Comparison of ENCODE assay signal across 2 cellular contexts in genomic region chr16:680625-680945, GRCh38.
TF ChIP-seq lines count a peak whose summit lies in the region.

No MANE protein-coding gene starts in this region.

TF ChIP-seq in SK-N-SH, 30 proteins besides CTCF, POLR2A, EP300 and RAD21:
- TF ChIP-seq REST (IDR thresholded peaks at IDR 0.05; ENCODE audit: low read depth, low read length) (no peak), TCF12 (IDR thresholded peaks at IDR 0.05) (no peak), MXI1 (IDR thresholded peaks at IDR 0.05; ENCODE audit: low read depth, low read length) (no peak), SMC3 (IDR thresholded peaks at IDR 0.05; ENCODE audit: low read depth, low read length) (no peak), NRF1 (IDR thresholded peaks at IDR 0.05; ENCODE audit: low read depth, low read length) (no peak)

TF ChIP-seq in SK-N-SH treated with all-trans-retinoic acid at 6 μM for 48 hours, 23 proteins besides CTCF, POLR2A, EP300 and RAD21:
- no peak for TF ChIP-seq CSDC2 (CRISPR knock-in tag; IDR thresholded peaks at IDR 0.05)
- TF ChIP-seq CREB5 (CRISPR knock-in tag; IDR thresholded peaks at IDR 0.05; ENCODE audit: low read depth): no peak
- no peak for TF ChIP-seq PPARA (CRISPR knock-in tag; IDR thresholded peaks at IDR 0.05; ENCODE audit: borderline replicate concordance)
- TF ChIP-seq TOX (CRISPR knock-in tag; IDR thresholded peaks at IDR 0.05; ENCODE audit: borderline replicate concordance): no peak
- TF ChIP-seq TSHZ2 (CRISPR knock-in tag; IDR thresholded peaks at IDR 0.05): no peak
- no peak for TF ChIP-seq ESRRG (CRISPR knock-in tag; IDR thresholded peaks at IDR 0.05)
- no peak for TF ChIP-seq ZNF70 (CRISPR knock-in tag; IDR thresholded peaks at IDR 0.05)
- no peak for TF ChIP-seq ZNF8 (CRISPR knock-in tag; IDR thresholded peaks at IDR 0.05)
- TF ChIP-seq BACH2 (CRISPR knock-in tag; IDR thresholded peaks at IDR 0.05; ENCODE audit: borderline replicate concordance): no peak
- TF ChIP-seq CSRNP3 (CRISPR knock-in tag; IDR thresholded peaks at IDR 0.05): no peak
- no peak for TF ChIP-seq ISL1 (CRISPR knock-in tag; IDR thresholded peaks at IDR 0.05)
- TF ChIP-seq PATZ1 (CRISPR knock-in tag; IDR thresholded peaks at IDR 0.05; ENCODE audit: borderline replicate concordance): no peak
- no peak for TF ChIP-seq SNAI2 (CRISPR knock-in tag; IDR thresholded peaks at IDR 0.05)
- no peak for TF ChIP-seq OSR1 (CRISPR knock-in tag; IDR thresholded peaks at IDR 0.05)
- no peak for TF ChIP-seq ARNTL (CRISPR knock-in tag; IDR thresholded peaks at IDR 0.05; ENCODE audit: borderline replicate concordance, low read depth)
- TF ChIP-seq TCF4 (CRISPR knock-in tag; IDR thresholded peaks at IDR 0.05; ENCODE audit: borderline replicate concordance): no peak
- no peak for TF ChIP-seq ZNF565 (CRISPR knock-in tag; conservative IDR thresholded peaks at IDR 0.05; ENCODE audit: low read depth)
- no peak for TF ChIP-seq ZC3H10 (CRISPR knock-in tag; IDR thresholded peaks at IDR 0.05)
TF ChIP-seq in SK-N-SH treated with all-trans-retinoic acid at 6 μM for 48 hours: peak in this region for 0.
